28 cellular contexts compared by ENCODE assay signal in the genomic region with DNA sequence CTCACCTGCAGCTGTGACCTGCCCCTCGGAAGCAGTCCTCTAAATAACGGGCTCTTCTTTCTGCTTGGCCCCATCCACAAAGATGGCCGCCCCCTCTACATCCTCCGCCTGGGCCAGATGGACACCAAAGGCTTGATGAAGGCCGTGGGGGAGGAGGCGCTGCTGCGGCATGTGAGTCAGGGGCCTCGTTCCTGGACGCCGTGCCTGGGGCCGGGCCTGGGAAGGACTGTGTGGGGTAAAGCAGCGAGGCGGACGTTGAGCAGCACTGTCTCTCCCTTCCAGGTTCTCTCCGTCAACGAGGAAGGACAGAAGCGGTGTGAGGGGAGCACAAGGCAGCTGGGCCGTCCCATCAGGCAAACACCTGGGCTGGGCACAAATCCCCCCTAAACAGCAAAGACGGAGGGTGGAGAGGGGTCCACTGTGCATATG. TPM values are rescaled to one million over a fixed set of nuclear protein-coding genes. Genes with fewer than 3 reads are reported as not detected.
"Had no signal": no experiment of that assay in that cellular context is flagged by ENCODE, and none has a peak within 500 bp of the region (broad histone marks: within the 10 kb centered on the region; RNA-seq: fewer than 3 reads in every experiment).

No MANE protein-coding gene starts in this region.

- H3K27ac Mint-ChIP-seq: activated CD4-positive, alpha-beta memory T cell treated with anti-CD3 and anti-CD28 coated beads for 36 hours; activated CD4-positive, alpha-beta T cell treated with anti-CD3 and anti-CD28 coated beads, Interleukin-2, amount 10 ng/mL, durations not matched to agents 7 days and 5 days; activated naive CD4-positive, alpha-beta T cell treated with anti-CD3 and anti-CD28 coated beads for 36 hours; activated naive CD8-positive, alpha-beta T cell; activated T-helper 17 cell treated with anti-CD3 and anti-CD28 coated beads, Interleukin-2, amount 50 U/mL, for 72 hours had no signal

- H3K4me3 ChIP-seq: SK-N-MC had no signal

- H3K9me3 Mint-ChIP-seq: activated CD4-positive, alpha-beta memory T cell treated with anti-CD3 and anti-CD28 coated beads for 36 hours; activated CD4-positive, alpha-beta T cell treated with anti-CD3 and anti-CD28 coated beads, Interleukin-2, amount 10 ng/mL, durations not matched to agents 7 days and 5 days; activated naive CD4-positive, alpha-beta T cell treated with anti-CD3 and anti-CD28 coated beads for 36 hours; activated T-helper 17 cell treated with anti-CD3 and anti-CD28 coated beads, Interleukin-2, amount 50 U/mL, for 72 hours had no signal

- DNase-seq: activated CD4-positive, alpha-beta memory T cell treated with anti-CD3 and anti-CD28 coated beads for 36 hours; activated CD4-positive, alpha-beta T cell treated with anti-CD3 and anti-CD28 coated beads, Interleukin-2, amount 10 ng/mL, durations not matched to agents 7 days and 5 days; activated CD4-positive, CD25-positive, alpha-beta regulatory T cell; activated CD8-positive, alpha-beta memory T cell treated with anti-CD3 and anti-CD28 coated beads for 24 hours; activated gamma-delta T cell; activated naive CD4-positive, alpha-beta T cell treated with anti-CD3 and anti-CD28 coated beads for 36 hours; activated T-cell treated with anti-CD3 and anti-CD28 coated beads, Interleukin-2, amount 50 U/mL, for 48 hours; amygdala; NCI-H1092; NCI-H1417 treated with DMSO at 0.1 percent for 48 hours; NCI-H1694; NCI-H2029; NCI-H2107; NCI-H2171 treated with DMSO at 0.1 percent for 48 hours; NCI-H226; NCI-H510A; NCI-H526 treated with DMSO at 0.1 percent for 48 hours; NCI-H82; T-helper 1 cell had no signal

- ATAC-seq: activated T-helper 17 cell treated with anti-CD3 and anti-CD28 coated beads, Interleukin-2, amount 50 U/mL, for 72 hours had no signal

- H3K4me1 Mint-ChIP-seq: activated CD4-positive, alpha-beta T cell treated with anti-CD3 and anti-CD28 coated beads, Interleukin-2, amount 10 ng/mL, durations not matched to agents 7 days and 5 days; activated T-helper 17 cell treated with anti-CD3 and anti-CD28 coated beads, Interleukin-2, amount 50 U/mL, for 72 hours had no signal

- H3K4me3 Mint-ChIP-seq: activated CD4-positive, alpha-beta memory T cell treated with anti-CD3 and anti-CD28 coated beads for 36 hours; activated CD4-positive, alpha-beta T cell treated with anti-CD3 and anti-CD28 coated beads, Interleukin-2, amount 10 ng/mL, durations not matched to agents 7 days and 5 days; activated naive CD4-positive, alpha-beta T cell treated with anti-CD3 and anti-CD28 coated beads for 36 hours; activated naive CD8-positive, alpha-beta T cell; activated T-helper 17 cell treated with anti-CD3 and anti-CD28 coated beads, Interleukin-2, amount 50 U/mL, for 72 hours had no signal

- H3K9ac ChIP-seq: KMS-11 had no signal

- H3K36me3 Mint-ChIP-seq: activated CD4-positive, alpha-beta memory T cell treated with anti-CD3 and anti-CD28 coated beads for 36 hours; activated naive CD8-positive, alpha-beta T cell had no signal

- H3K27ac ChIP-seq: KMS-11, SK-N-MC, VCaP had no signal

- H3K4me2 ChIP-seq: KMS-11 had no signal

RNA-seq across cellular contexts. Expression of gene SEC14L5, which starts 42.5 kb away (rescaled TPM):
- total RNA-seq: activated CD4-positive, alpha-beta T cell treated with anti-CD3 and anti-CD28 coated beads, Interleukin-2, amount 10 ng/mL, durations not matched to agents 7 days and 5 days; activated naive CD4-positive, alpha-beta T cell treated with anti-CD3 and anti-CD28 coated beads for 36 hours; MCF 10A; OCI-LY7; RPMI7951; T-helper 2 cell treated with Interferon-gamma antibody and Interleukin-4, amounts not matched to agents 100 ng/mL and 5 ng/mL, for 36 hours had no signal
